2 cellular contexts compared by ENCODE assay signal in the genomic region with DNA sequence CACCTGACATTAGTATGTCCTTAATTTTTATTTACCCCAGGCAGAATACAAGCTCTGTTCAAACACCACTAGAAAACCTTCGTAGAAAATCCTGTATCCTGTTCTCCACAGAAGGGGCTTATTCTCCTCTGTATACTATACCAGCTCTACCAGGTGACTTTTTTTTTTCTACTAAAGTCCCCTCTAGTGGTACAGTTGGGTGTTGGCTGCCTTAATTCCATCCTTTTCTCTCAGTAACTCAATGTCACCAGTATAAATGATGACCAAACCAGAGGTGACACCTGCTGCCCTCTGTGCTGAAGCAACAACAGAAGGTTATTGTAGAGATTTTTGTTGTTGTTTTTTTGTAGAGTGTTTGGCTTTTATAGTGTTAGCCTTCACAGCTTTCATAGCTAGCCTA.
TF ChIP-seq lines count a peak whose summit lies in the region.

No MANE protein-coding gene starts in this region.

TF ChIP-seq in HCT116, 20 proteins besides CTCF, POLR2A, EP300 and RAD21:
- TF ChIP-seq, protein P1, sequence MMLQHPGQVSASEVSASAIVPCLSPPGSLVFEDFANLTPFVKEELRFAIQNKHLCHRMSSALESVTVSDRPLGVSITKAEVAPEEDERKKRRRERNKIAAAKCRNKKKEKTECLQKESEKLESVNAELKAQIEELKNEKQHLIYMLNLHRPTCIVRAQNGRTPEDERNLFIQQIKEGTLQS (IDR thresholded peaks at IDR 0.05) = no peak
- TF ChIP-seq, protein P2, sequence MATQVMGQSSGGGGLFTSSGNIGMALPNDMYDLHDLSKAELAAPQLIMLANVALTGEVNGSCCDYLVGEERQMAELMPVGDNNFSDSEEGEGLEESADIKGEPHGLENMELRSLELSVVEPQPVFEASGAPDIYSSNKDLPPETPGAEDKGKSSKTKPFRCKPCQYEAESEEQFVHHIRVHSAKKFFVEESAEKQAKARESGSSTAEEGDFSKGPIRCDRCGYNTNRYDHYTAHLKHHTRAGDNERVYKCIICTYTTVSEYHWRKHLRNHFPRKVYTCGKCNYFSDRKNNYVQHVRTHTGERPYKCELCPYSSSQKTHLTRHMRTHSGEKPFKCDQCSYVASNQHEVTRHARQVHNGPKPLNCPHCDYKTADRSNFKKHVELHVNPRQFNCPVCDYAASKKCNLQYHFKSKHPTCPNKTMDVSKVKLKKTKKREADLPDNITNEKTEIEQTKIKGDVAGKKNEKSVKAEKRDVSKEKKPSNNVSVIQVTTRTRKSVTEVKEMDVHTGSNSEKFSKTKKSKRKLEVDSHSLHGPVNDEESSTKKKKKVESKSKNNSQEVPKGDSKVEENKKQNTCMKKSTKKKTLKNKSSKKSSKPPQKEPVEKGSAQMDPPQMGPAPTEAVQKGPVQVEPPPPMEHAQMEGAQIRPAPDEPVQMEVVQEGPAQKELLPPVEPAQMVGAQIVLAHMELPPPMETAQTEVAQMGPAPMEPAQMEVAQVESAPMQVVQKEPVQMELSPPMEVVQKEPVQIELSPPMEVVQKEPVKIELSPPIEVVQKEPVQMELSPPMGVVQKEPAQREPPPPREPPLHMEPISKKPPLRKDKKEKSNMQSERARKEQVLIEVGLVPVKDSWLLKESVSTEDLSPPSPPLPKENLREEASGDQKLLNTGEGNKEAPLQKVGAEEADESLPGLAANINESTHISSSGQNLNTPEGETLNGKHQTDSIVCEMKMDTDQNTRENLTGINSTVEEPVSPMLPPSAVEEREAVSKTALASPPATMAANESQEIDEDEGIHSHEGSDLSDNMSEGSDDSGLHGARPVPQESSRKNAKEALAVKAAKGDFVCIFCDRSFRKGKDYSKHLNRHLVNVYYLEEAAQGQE (IDR thresholded peaks at IDR 0.05; ENCODE audit: low read depth) = no peak
- TF ChIP-seq JUND (IDR thresholded peaks at IDR 0.05) (no peak), FOSL1 (IDR thresholded peaks at IDR 0.05; ENCODE audit: low read depth) (no peak), EZH2 (IDR thresholded peaks at IDR 0.05) (no peak), YY1 (IDR thresholded peaks at IDR 0.05; ENCODE audit: extremely low read depth, insufficient replicate concordance, low read depth, low read length) (no peak), ZNF274 (IDR thresholded peaks at IDR 0.05; ENCODE audit: low read depth, low read length) (no peak), EGR1 (IDR thresholded peaks at IDR 0.05; ENCODE audit: low read depth) (no peak), CBX3 (IDR thresholded peaks at IDR 0.05; ENCODE audit: low read depth) (no peak), SP1 (IDR thresholded peaks at IDR 0.05; ENCODE audit: low read depth) (no peak), SRF (IDR thresholded peaks at IDR 0.05; ENCODE audit: low read depth) (no peak), EZH2phosphoT487 (IDR thresholded peaks at IDR 0.05; ENCODE audit: borderline replicate concordance) (no peak)
TF ChIP-seq in HCT116: peak in this region for 0.

TF ChIP-seq in H1, 55 proteins besides CTCF, POLR2A, EP300 and RAD21:
- TF ChIP-seq EZH2 (IDR thresholded peaks at IDR 0.05; ENCODE audit: low read depth, low read length, severe bottlenecking) (no peak), SP1 (IDR thresholded peaks at IDR 0.05; ENCODE audit: low read depth, low read length) (no peak), KDM1A (IDR thresholded peaks at IDR 0.05; ENCODE audit: borderline replicate concordance, low read length) (no peak), TBP (IDR thresholded peaks at IDR 0.05; ENCODE audit: low read depth, low read length) (no peak), CHD1 (IDR thresholded peaks at IDR 0.05; ENCODE audit: low read depth, low read length) (no peak), SIN3A (conservative IDR thresholded peaks at IDR 0.05 in 1 of 2, IDR thresholded peaks at IDR 0.05 in 1 of 2; ENCODE audit: low read depth in 1 of 2, low read length in 2 of 2) (no peak), SP2 (IDR thresholded peaks at IDR 0.05; ENCODE audit: low read length) (no peak), FOSL1 (IDR thresholded peaks at IDR 0.05; ENCODE audit: insufficient read depth, low read depth, low read length) (no peak), TCF12 (IDR thresholded peaks at IDR 0.05; ENCODE audit: low read depth, low read length) (no peak), HDAC6 (IDR thresholded peaks at IDR 0.05; ENCODE audit: low read depth, low read length) (no peak), NRF1 (IDR thresholded peaks at IDR 0.05; ENCODE audit: low read depth, low read length) (no peak), SAP30 (IDR thresholded peaks at IDR 0.05; ENCODE audit: insufficient read depth, insufficient replicate concordance, low read length) (no peak)
- TF ChIP-seq, protein P3, sequence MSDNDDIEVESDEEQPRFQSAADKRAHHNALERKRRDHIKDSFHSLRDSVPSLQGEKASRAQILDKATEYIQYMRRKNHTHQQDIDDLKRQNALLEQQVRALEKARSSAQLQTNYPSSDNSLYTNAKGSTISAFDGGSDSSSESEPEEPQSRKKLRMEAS (IDR thresholded peaks at IDR 0.05) = no peak
- TF ChIP-seq, protein P1 (IDR thresholded peaks at IDR 0.05; ENCODE audit: insufficient read depth, low read depth, low read length) = no peak
TF ChIP-seq in H1: peak in this region for 0.
